Comparison of ENCODE assay signal across 28 cellular contexts in the genomic region with DNA sequence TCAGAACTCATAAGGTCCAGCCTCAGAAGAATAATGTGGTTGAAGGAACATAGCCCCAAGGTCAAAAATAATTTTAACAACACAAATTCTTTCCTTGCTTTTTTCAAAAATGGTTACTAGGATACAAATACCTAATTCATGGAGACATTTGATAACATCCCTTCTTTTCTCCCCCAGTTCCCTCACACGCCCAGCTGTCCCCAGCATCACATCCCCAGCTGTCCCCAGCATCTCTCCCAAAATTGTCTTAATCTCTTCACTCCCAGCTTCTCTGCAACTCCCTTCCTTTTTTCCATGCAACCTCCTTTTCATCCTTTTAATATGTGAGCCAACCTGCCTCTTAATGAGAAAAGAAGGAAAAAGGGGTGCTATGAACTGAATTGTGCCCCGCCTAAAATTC.
"Had no signal": no experiment of that assay in that cellular context is flagged by ENCODE, and none has a peak within 500 bp of the region (broad histone marks: within the 10 kb centered on the region; RNA-seq: fewer than 3 reads in every experiment).

No MANE protein-coding gene starts in this region.

- H3K9me3 ChIP-seq: ascending aorta, breast epithelium, colonic mucosa had no signal

- H3K27ac Mint-ChIP-seq: activated CD4-positive, alpha-beta memory T cell treated with anti-CD3 and anti-CD28 coated beads for 36 hours; activated CD4-positive, alpha-beta T cell treated with anti-CD3 and anti-CD28 coated beads for 36 hours; activated CD4-positive, alpha-beta T cell treated with anti-CD3 and anti-CD28 coated beads, Interleukin-2, amount 10 ng/mL, durations not matched to agents 24 days and 14 days; activated CD8-positive, alpha-beta T cell treated with anti-CD3 and anti-CD28 coated beads, Interleukin-2, amount 10 ng/mL, durations not matched to agents 7 days and 5 days; activated naive CD4-positive, alpha-beta T cell treated with anti-CD3 and anti-CD28 coated beads for 36 hours; activated naive CD8-positive, alpha-beta T cell treated with anti-CD3 and anti-CD28 coated beads, Interleukin-2, amount 10 ng/mL, durations not matched to agents 7 days and 5 days; brain; T-helper 17 cell; T-helper 2 cell treated with Interferon-gamma antibody and Interleukin-4, amounts not matched to agents 5 μg/mL and 100 μg/mL, for 36 hours had no signal

- H3K36me3 ChIP-seq: ascending aorta, breast epithelium, cardiac muscle cell, colonic mucosa had no signal

- H3K9me3 Mint-ChIP-seq: activated CD4-positive, alpha-beta memory T cell treated with anti-CD3 and anti-CD28 coated beads for 36 hours; activated CD4-positive, alpha-beta T cell treated with anti-CD3 and anti-CD28 coated beads, Interleukin-2, amount 10 ng/mL, durations not matched to agents 24 days and 14 days; activated naive CD4-positive, alpha-beta T cell treated with anti-CD3 and anti-CD28 coated beads for 36 hours; activated naive CD4-positive, alpha-beta T cell treated with anti-CD3 and anti-CD28 coated beads, Interleukin-2, amount 50 U/mL, for 72 hours; activated naive CD8-positive, alpha-beta T cell treated with anti-CD3 and anti-CD28 coated beads, Interleukin-2, amount 10 ng/mL, durations not matched to agents 7 days and 5 days; activated T-cell treated with anti-CD3 and anti-CD28 coated beads, Interleukin-2, amount 50 U/mL, for 4 hours; activated T-helper 17 cell treated with anti-CD3 and anti-CD28 coated beads, Interleukin-2, amount 50 U/mL, for 72 hours; brain; T-helper 2 cell treated with Interferon-gamma antibody and Interleukin-4, amounts not matched to agents 5 μg/mL and 100 μg/mL, for 36 hours had no signal

- DNase-seq: activated CD4-positive, alpha-beta memory T cell treated with anti-CD3 and anti-CD28 coated beads for 36 hours; activated CD4-positive, alpha-beta T cell treated with anti-CD3 and anti-CD28 coated beads for 36 hours; activated CD4-positive, alpha-beta T cell treated with anti-CD3 and anti-CD28 coated beads, Interleukin-2, amount 10 ng/mL, durations not matched to agents 24 days and 14 days; activated CD4-positive, CD25-positive, alpha-beta regulatory T cell; activated CD4-positive, CD25-positive, alpha-beta regulatory T cell treated with anti-CD3 and anti-CD28 coated beads, Interleukin-2, amount 50 U/mL, for 72 hours; activated effector memory CD4-positive, alpha-beta T cell treated with Interleukin-2 at 50 U/mL for 16 hours; activated gamma-delta T cell treated with Interleukin-2 at 50 U/mL for 16 hours; activated naive CD4-positive, alpha-beta T cell treated with anti-CD3 and anti-CD28 coated beads for 36 hours; activated naive CD8-positive, alpha-beta T cell treated with anti-CD3 and anti-CD28 coated beads, Interleukin-2, amount 10 ng/mL, durations not matched to agents 7 days and 5 days; activated T-cell treated with anti-CD3 and anti-CD28 coated beads, Interleukin-2, amount 50 U/mL, for 4 hours; central memory CD4-positive, alpha-beta T cell; cerebellar nuclear complex; colonic mucosa; effector CD8-positive, alpha-beta T cell; foreskin fibroblast; head of caudate nucleus; T-helper 1 cell; T-helper 17 cell; T1000 had no signal

- ATAC-seq: activated CD4-positive, alpha-beta T cell treated with anti-CD3 and anti-CD28 coated beads for 36 hours; activated CD8-positive, alpha-beta T cell treated with anti-CD3 and anti-CD28 coated beads, Interleukin-2, amount 10 ng/mL, durations not matched to agents 7 days and 5 days; activated naive CD4-positive, alpha-beta T cell treated with anti-CD3 and anti-CD28 coated beads, Interleukin-2, amount 50 U/mL, for 72 hours; activated T-cell treated with anti-CD3 and anti-CD28 coated beads, Interleukin-2, amount 50 U/mL, for 4 hours; activated T-helper 17 cell treated with anti-CD3 and anti-CD28 coated beads, Interleukin-2, amount 50 U/mL, for 72 hours; T-helper 17 cell had no signal

- H3K4me1 Mint-ChIP-seq: activated CD4-positive, alpha-beta T cell treated with anti-CD3 and anti-CD28 coated beads for 36 hours; activated CD4-positive, alpha-beta T cell treated with anti-CD3 and anti-CD28 coated beads, Interleukin-2, amount 10 ng/mL, durations not matched to agents 24 days and 14 days; activated naive CD8-positive, alpha-beta T cell treated with anti-CD3 and anti-CD28 coated beads, Interleukin-2, amount 10 ng/mL, durations not matched to agents 7 days and 5 days; activated T-helper 17 cell treated with anti-CD3 and anti-CD28 coated beads, Interleukin-2, amount 50 U/mL, for 72 hours had no signal

- H3K27ac ChIP-seq: ascending aorta, breast epithelium, cardiac muscle cell, colonic mucosa, epithelial cell of prostate had no signal

- H3K4me3 ChIP-seq: ascending aorta, breast epithelium, cardiac muscle cell, colonic mucosa had no signal

- H3K4me3 Mint-ChIP-seq: activated CD4-positive, alpha-beta memory T cell treated with anti-CD3 and anti-CD28 coated beads for 36 hours; activated CD4-positive, alpha-beta T cell treated with anti-CD3 and anti-CD28 coated beads for 36 hours; activated CD4-positive, alpha-beta T cell treated with anti-CD3 and anti-CD28 coated beads, Interleukin-2, amount 10 ng/mL, durations not matched to agents 24 days and 14 days; activated CD8-positive, alpha-beta T cell treated with anti-CD3 and anti-CD28 coated beads, Interleukin-2, amount 10 ng/mL, durations not matched to agents 7 days and 5 days; activated naive CD4-positive, alpha-beta T cell treated with anti-CD3 and anti-CD28 coated beads for 36 hours; activated naive CD8-positive, alpha-beta T cell treated with anti-CD3 and anti-CD28 coated beads, Interleukin-2, amount 10 ng/mL, durations not matched to agents 7 days and 5 days; activated T-cell treated with anti-CD3 and anti-CD28 coated beads, Interleukin-2, amount 50 U/mL, for 4 hours; activated T-helper 17 cell treated with anti-CD3 and anti-CD28 coated beads, Interleukin-2, amount 50 U/mL, for 72 hours; brain; T-helper 17 cell; T-helper 2 cell treated with Interferon-gamma antibody and Interleukin-4, amounts not matched to agents 5 μg/mL and 100 μg/mL, for 36 hours had no signal

- H3K27me3 ChIP-seq: ascending aorta, breast epithelium, colonic mucosa had no signal

- H3K4me1 ChIP-seq: ascending aorta, breast epithelium, colonic mucosa had no signal

- H3K36me3 Mint-ChIP-seq: activated CD4-positive, alpha-beta memory T cell treated with anti-CD3 and anti-CD28 coated beads for 36 hours; activated naive CD4-positive, alpha-beta T cell treated with anti-CD3 and anti-CD28 coated beads, Interleukin-2, amount 50 U/mL, for 72 hours; activated naive CD8-positive, alpha-beta T cell treated with anti-CD3 and anti-CD28 coated beads, Interleukin-2, amount 10 ng/mL, durations not matched to agents 7 days and 5 days; brain had no signal
